8 cellular contexts compared by ENCODE assay signal in the genomic region with DNA sequence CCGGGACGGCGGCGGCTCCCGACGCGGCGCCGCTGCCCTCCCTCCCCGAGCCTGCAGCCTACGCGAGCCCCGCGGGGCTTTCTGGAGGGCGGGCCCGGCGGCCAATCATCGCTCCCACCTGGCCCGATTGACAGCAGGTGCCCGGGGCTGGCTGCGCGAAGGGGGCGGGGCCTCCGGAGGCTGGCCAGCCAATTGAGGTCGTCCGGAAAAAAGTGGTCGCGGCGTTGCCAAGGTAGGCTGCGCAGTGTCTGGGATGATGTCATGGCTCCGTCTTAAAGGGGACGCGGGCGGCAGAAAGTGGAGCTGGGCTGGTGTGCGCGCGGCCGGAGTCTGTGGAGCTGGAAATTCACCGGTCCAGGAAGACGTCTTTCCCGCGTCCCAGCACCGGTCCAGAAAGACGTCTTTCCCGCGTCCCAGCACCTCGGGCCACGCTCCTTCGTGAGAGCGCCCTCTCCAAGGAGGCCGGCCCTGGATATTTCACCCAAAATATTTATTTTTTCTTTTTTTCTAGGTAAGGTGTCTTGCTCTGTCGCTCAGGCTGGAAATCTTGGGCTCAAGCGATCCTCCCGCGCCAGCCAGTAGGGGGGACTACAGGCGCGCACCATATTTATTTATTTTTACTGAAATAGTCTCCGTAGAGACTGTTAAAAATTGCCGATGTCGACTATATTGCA. TPM values are rescaled to one million over a fixed set of nuclear protein-coding genes. Genes with fewer than 3 reads are reported as not detected.
DNase-seq lines count a peak whose midpoint lies in the region; ATAC-seq and TF ChIP-seq lines count a peak whose summit lies in the region.

A gene (minus strand): TSS at position 83 of the 674 bp plus-strand sequence. CDS start 154 bp downstream, outside the sequence.

- no peaks in the 10 kb centered on the region for H3K9me3 ChIP-seq in CD4-positive, CD25-positive, alpha-beta regulatory T cell (ENCODE audit: control insufficient read depth in 2 of 2, low read length in 2 of 2)
- no peaks in the 10 kb centered on the region for H3K9me3 ChIP-seq in left lung

- peak within 1 kb of the TSS; percentile 96 for H3K27ac ChIP-seq in CD4-positive, CD25-positive, alpha-beta regulatory T cell (ENCODE audit: insufficient read depth, low read length, poor library complexity, severe bottlenecking)
- peak within 1 kb of the TSS; percentile 94 to 95 for H3K27ac ChIP-seq in left lung

- H3K4me1 ChIP-seq in CD4-positive, CD25-positive, alpha-beta regulatory T cell (ENCODE audit: control insufficient read depth, insufficient read depth, low read length, poor library complexity, severe bottlenecking) = peaks cover 36% of the 10 kb centered on the region
- H3K4me1 ChIP-seq in left lung = peaks cover 0 to 37% of the 10 kb centered on the region in 2 donors

- intact Hi-C loops in left lung (cut with DNase I) = no loop called here

- peaks cover 9 to 45% (median 23%) of the 10 kb centered on the region in 4 donors for H3K4me1 Mint-ChIP-seq in CD4-positive, CD25-positive, alpha-beta regulatory T cell

- H3K27me3 ChIP-seq in CD4-positive, CD25-positive, alpha-beta regulatory T cell (ENCODE audit: control insufficient read depth, insufficient read depth, low read length) = no peaks in the 10 kb centered on the region
- H3K27me3 ChIP-seq in left lung = no peaks in the 10 kb centered on the region

- peaks cover 4% of the 10 kb centered on the region for H3K36me3 ChIP-seq in CD4-positive, CD25-positive, alpha-beta regulatory T cell (ENCODE audit: control insufficient read depth, insufficient read depth, low read length)
- peaks cover 0 to 12% of the 10 kb centered on the region in 2 donors for H3K36me3 ChIP-seq in left lung

- H3K4me3 Mint-ChIP-seq in CD4-positive, CD25-positive, alpha-beta regulatory T cell = peak within 1 kb of the TSS; percentile 96 to 99 (median 98)

- peak within 1 kb of the TSS; percentile 97 for H3K4me3 ChIP-seq in CD4-positive, CD25-positive, alpha-beta regulatory T cell (ENCODE audit: low read depth, low read length)
- peak within 1 kb of the TSS; percentile 54 to 75 for H3K4me3 ChIP-seq in left lung

- H3K36me3 Mint-ChIP-seq in CD4-positive, CD25-positive, alpha-beta regulatory T cell = peaks cover 6% of the 10 kb centered on the region

- DNase-seq in CD4-positive, CD25-positive, alpha-beta regulatory T cell = peak; percentile 97 to 99 (median 99)
- DNase-seq in NCI-H774 (lab: John Stamatoyannopoulos, UW) = peak; percentile 97
- DNase-seq in activated CD4-positive, alpha-beta T cell treated with anti-CD3 and anti-CD28 coated beads, Interleukin-2, amount 50 U/mL, for 4 hours = peak; percentile 96 to 97
- peak; percentile 99 for DNase-seq in dermis blood vessel endothelial cell
- DNase-seq in left lung = peak; percentile 97 to 98
- DNase-seq in stimulated activated CD4-positive, alpha-beta T cell treated with anti-CD3 and anti-CD28 coated beads, Interleukin-2, amount 100 ng/mL, for 48 hours = peak; percentile 93 to 95

- peaks cover 8% of the 10 kb centered on the region for H3K27me3 Mint-ChIP-seq in CD4-positive, CD25-positive, alpha-beta regulatory T cell

- peak; percentile 89 to 91 for ATAC-seq in CD4-positive, CD25-positive, alpha-beta regulatory T cell (ENCODE audit: low read depth in 2 of 2)
- ATAC-seq in GM19397 (IDR thresholded peaks at IDR 0.05; ENCODE audit: unreplicated experiment) = peak; percentile 86
- peak; percentile 86 for ATAC-seq in HG03571 (IDR thresholded peaks at IDR 0.05; ENCODE audit: unreplicated experiment)
- ATAC-seq in left lung = peak; percentile 93

- H3K27ac Mint-ChIP-seq in CD4-positive, CD25-positive, alpha-beta regulatory T cell = peak within 1 kb of the TSS; percentile 72 to 99 (median 98)

- no peaks in the 10 kb centered on the region for H3K9me3 Mint-ChIP-seq in CD4-positive, CD25-positive, alpha-beta regulatory T cell

- peak; percentile 26 to 68 for TF ChIP-seq CTCF in left lung (IDR thresholded peaks at IDR 0.05)

RNA-seq across cellular contexts. Expression of the gene that starts here (rescaled TPM):
- total RNA-seq in CD4-positive, CD25-positive, alpha-beta regulatory T cell = 86.3 TPM
- 10 to 100 TPM; 12.9 to 22.6 (median 21.8) TPM for polyA plus RNA-seq in CD4-positive, CD25-positive, alpha-beta regulatory T cell
- total RNA-seq in dermis blood vessel endothelial cell = 76.3 and 81.2 TPM in 2 replicates
- 10 to 100 TPM; 58.0 to 67.2 TPM for total RNA-seq in left lung

Comparison
In these comparisons a context has a peak if more than half of its experiments do, and no peak if none do; other contexts are left out.
1. Peak in every context shown above with its lines: DNase-seq, ATAC-seq, H3K4me3 ChIP-seq and H3K27ac ChIP-seq.